In the genomic region with DNA sequence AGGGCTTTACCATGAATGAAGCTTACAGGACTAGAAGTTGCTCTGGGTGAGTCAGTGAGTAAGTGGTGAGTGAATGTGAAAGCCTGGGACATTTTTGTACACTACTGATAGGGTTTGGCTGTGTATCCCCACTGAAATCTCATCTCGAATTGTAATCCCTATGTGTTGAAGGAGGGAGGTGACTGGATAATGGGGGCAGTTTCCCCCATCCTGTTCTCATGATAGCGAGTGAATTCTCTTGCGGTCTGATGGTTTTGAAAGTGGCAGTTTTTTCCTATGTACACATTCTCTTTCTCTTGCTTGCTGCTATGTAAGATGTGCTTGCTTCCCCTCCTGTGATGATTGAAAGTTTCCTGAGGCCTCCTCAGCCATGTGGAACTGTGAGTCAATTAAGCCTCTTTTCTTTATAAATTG, we compare ENCODE assay signal across 7 cellular contexts. TPM values are rescaled to one million over a fixed set of nuclear protein-coding genes. Genes with fewer than 3 reads are reported as not detected.
A peak's percentile ranks its signal among the peaks of the same experiment; 100 is the strongest.
DNase-seq lines count a peak whose midpoint lies in the region; ATAC-seq and TF ChIP-seq lines count a peak whose summit lies in the region.
"Not testable (repeated sequence)": the region's sequence is repeated elsewhere in the genome, so short reads cannot be mapped to it uniquely, and the experiment has no call there.

No MANE protein-coding gene starts in this region.

- ATAC-seq in GM18858 (IDR thresholded peaks at IDR 0.05; ENCODE audit: unreplicated experiment) (peak; percentile 71), GM21515 (IDR thresholded peaks at IDR 0.05; ENCODE audit: unreplicated experiment) (peak; percentile 59), HG02938 (IDR thresholded peaks at IDR 0.05; ENCODE audit: unreplicated experiment) (peak; percentile 85), HG03521 (IDR thresholded peaks at IDR 0.05; ENCODE audit: unreplicated experiment) (peak; percentile 61)

- H3K4me3 Mint-ChIP-seq in activated CD4-positive, alpha-beta memory T cell treated with anti-CD3 and anti-CD28 coated beads, Interleukin-2, amount 10 ng/mL, durations not matched to agents 7 days and 5 days; neural progenitor cell: not testable (repeated sequence)

- not testable (repeated sequence) for DNase-seq in activated CD4-positive, alpha-beta memory T cell treated with anti-CD3 and anti-CD28 coated beads, Interleukin-2, amount 10 ng/mL, durations not matched to agents 7 days and 5 days; neural progenitor cell (ENCODE audit: low spot score)
- peak; percentile 60 for DNase-seq in brain microvascular endothelial cell

- H3K9me3 ChIP-seq in neural progenitor cell (ENCODE audit: low read depth), result not testable (repeated sequence)

- not testable (repeated sequence) for H3K36me3 ChIP-seq in brain microvascular endothelial cell (replicated peaks); neural progenitor cell

- CTCF ChIA-PET in activated CD4-positive, alpha-beta memory T cell treated with anti-CD3 and anti-CD28 coated beads, Interleukin-2, amount 10 ng/mL, durations not matched to agents 7 days and 5 days (lab: Charles Lee), result not testable (repeated sequence)

- POLR2A ChIA-PET in activated CD4-positive, alpha-beta memory T cell treated with anti-CD3 and anti-CD28 coated beads, Interleukin-2, amount 10 ng/mL, durations not matched to agents 7 days and 5 days (lab: Charles Lee), result not testable (repeated sequence)

- in situ Hi-C loops in brain microvascular endothelial cell (cut with HindIII; ENCODE audit: low pct_ligation_motif_present, low sequenced_read_pairs), result not testable (repeated sequence)

- peaks cover 24% of the 10 kb centered on the region for H3K4me1 Mint-ChIP-seq in activated CD4-positive, alpha-beta memory T cell treated with anti-CD3 and anti-CD28 coated beads, Interleukin-2, amount 10 ng/mL, durations not matched to agents 7 days and 5 days
- not testable (repeated sequence) for H3K4me1 Mint-ChIP-seq in neural progenitor cell

- not testable (repeated sequence) for H3K4me2 ChIP-seq in neural progenitor cell

- H3K4me3 ChIP-seq in brain microvascular endothelial cell (ENCODE audit: low read depth, low read length); neural progenitor cell: not testable (repeated sequence)

- H3K9me3 Mint-ChIP-seq in activated CD4-positive, alpha-beta memory T cell treated with anti-CD3 and anti-CD28 coated beads, Interleukin-2, amount 10 ng/mL, durations not matched to agents 7 days and 5 days; neural progenitor cell: not testable (repeated sequence)

- peak overlapping the region; percentile 30 for H3K27ac ChIP-seq in brain microvascular endothelial cell
- H3K27ac ChIP-seq in neural progenitor cell, result peak overlapping the region; percentile 35

- H3F3A ChIP-seq in neural progenitor cell (ENCODE audit: low read depth), result not testable (repeated sequence)

- not testable (repeated sequence) for H3K9ac ChIP-seq in neural progenitor cell

- not testable (repeated sequence) for H3K27me3 Mint-ChIP-seq in activated CD4-positive, alpha-beta memory T cell treated with anti-CD3 and anti-CD28 coated beads, Interleukin-2, amount 10 ng/mL, durations not matched to agents 7 days and 5 days; neural progenitor cell (ENCODE audit: insufficient read depth, low read depth)

- not testable (repeated sequence) for H4K20me1 ChIP-seq in neural progenitor cell (ENCODE audit: low read depth)

- H2AFZ ChIP-seq in neural progenitor cell (replicated peaks), result not testable (repeated sequence)

- peak overlapping the region; percentile 22 for H3K27ac Mint-ChIP-seq in activated CD4-positive, alpha-beta memory T cell treated with anti-CD3 and anti-CD28 coated beads, Interleukin-2, amount 10 ng/mL, durations not matched to agents 7 days and 5 days
- peak overlapping the region; percentile 20 for H3K27ac Mint-ChIP-seq in neural progenitor cell

- TF ChIP-seq CTCF in brain microvascular endothelial cell (IDR thresholded peaks at IDR 0.05; ENCODE audit: low read depth, low read length, missing control alignments); neural progenitor cell (IDR thresholded peaks at IDR 0.05): not testable (repeated sequence)

- not testable (repeated sequence) for H3K4me1 ChIP-seq in neural progenitor cell

- not testable (repeated sequence) for H3K27me3 ChIP-seq in brain microvascular endothelial cell (replicated peaks); neural progenitor cell

- H3K36me3 Mint-ChIP-seq in activated CD4-positive, alpha-beta memory T cell treated with anti-CD3 and anti-CD28 coated beads, Interleukin-2, amount 10 ng/mL, durations not matched to agents 7 days and 5 days (ENCODE audit: low read depth), result peaks cover 38% of the 10 kb centered on the region
- peaks cover 40% of the 10 kb centered on the region for H3K36me3 Mint-ChIP-seq in neural progenitor cell

- peaks cover 100% of the 10 kb centered on the region for H3K79me2 ChIP-seq in neural progenitor cell (ENCODE audit: low read depth)

RNA-seq across cellular contexts. Expression of a gene that starts 47.4 kb away (rescaled TPM):
- 10 to 100 TPM; 43.0 to 49.9 TPM for total RNA-seq in activated CD4-positive, alpha-beta memory T cell treated with anti-CD3 and anti-CD28 coated beads, Interleukin-2, amount 10 ng/mL, durations not matched to agents 7 days and 5 days
- total RNA-seq in neural progenitor cell (ENCODE audit: low replicate concordance), result 55.7 and 61.3 TPM in 2 replicates

RNA-seq across cellular contexts. Expression of a gene that starts 55.9 kb away (rescaled TPM):
- under 1 TPM; 0.25 to 0.38 TPM for total RNA-seq in activated CD4-positive, alpha-beta memory T cell treated with anti-CD3 and anti-CD28 coated beads, Interleukin-2, amount 10 ng/mL, durations not matched to agents 7 days and 5 days
- total RNA-seq in neural progenitor cell (ENCODE audit: low replicate concordance), result 123 and 127 TPM in 2 replicates

Comparison
In these comparisons a context has a peak if more than half of its experiments do, and no peak if none do; other contexts are left out.
1. RNA of a gene that starts 55.9 kb away (total RNA-seq): 123 to 127 TPM in neural progenitor cell; 0.25 to 0.38 TPM in activated CD4-positive, alpha-beta memory T cell treated with anti-CD3 and anti-CD28 coated beads, Interleukin-2, amount 10 ng/mL, durations not matched to agents 7 days and 5 days; every median in the first group is over 10 times any median in the second.
2. Peak in every context shown above with its lines, with median percentiles within 50 percentile points of each other: ATAC-seq.